Comparison of ENCODE assay signal across 31 cellular contexts in the genomic region with DNA sequence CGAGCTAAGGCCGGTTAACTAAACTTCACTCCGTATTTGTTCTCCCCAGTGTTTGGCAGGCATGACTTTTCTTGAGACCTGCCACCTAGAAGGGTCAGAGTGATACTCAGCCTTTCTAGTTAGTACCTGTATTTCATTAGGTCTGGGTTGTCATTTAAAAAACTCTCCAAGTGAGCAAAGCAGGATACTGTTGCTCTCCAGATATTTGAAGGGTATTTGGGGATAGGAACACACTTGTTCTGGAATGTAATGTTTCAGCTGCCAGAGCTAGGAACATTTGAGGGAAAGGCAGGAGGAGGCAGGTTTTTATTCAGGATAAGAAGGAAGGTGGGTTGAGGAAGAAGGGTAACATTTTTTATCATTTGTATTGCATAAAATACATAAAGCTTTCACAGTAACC.
"Had no signal": no experiment of that assay in that cellular context is flagged by ENCODE, and none has a peak within 500 bp of the region (broad histone marks: within the 10 kb centered on the region; RNA-seq: fewer than 3 reads in every experiment).

No MANE protein-coding gene starts in this region.

- H3K4me3 ChIP-seq: K562, MG63, PC-9 had no signal

- H3K4me3 Mint-ChIP-seq: activated CD8-positive, alpha-beta T cell treated with anti-CD3 and anti-CD28 coated beads for 36 hours; activated naive CD8-positive, alpha-beta T cell treated with anti-CD3 and anti-CD28 coated beads for 36 hours; activated T-cell treated with anti-CD3 and anti-CD28 coated beads, Interleukin-2, amount 50 U/mL, for 72 hours; activated T-helper 17 cell treated with anti-CD3 and anti-CD28 coated beads, Interleukin-2, amount 50 U/mL, for 72 hours had no signal

- H3K27ac Mint-ChIP-seq: activated CD8-positive, alpha-beta T cell treated with anti-CD3 and anti-CD28 coated beads for 36 hours; activated naive CD8-positive, alpha-beta T cell treated with anti-CD3 and anti-CD28 coated beads for 36 hours; activated T-cell treated with anti-CD3 and anti-CD28 coated beads, Interleukin-2, amount 50 U/mL, for 72 hours; activated T-helper 17 cell treated with anti-CD3 and anti-CD28 coated beads, Interleukin-2, amount 50 U/mL, for 72 hours had no signal

- DNase-seq: activated CD4-positive, alpha-beta T cell treated with anti-CD3 and anti-CD28 coated beads for 1 hour; activated CD4-positive, alpha-beta T cell treated with anti-CD3 and anti-CD28 coated beads for 48 hours; activated CD4-positive, CD25-positive, alpha-beta regulatory T cell; activated CD8-positive, alpha-beta T cell treated with anti-CD3 and anti-CD28 coated beads for 36 hours; activated effector memory CD4-positive, alpha-beta T cell treated with anti-CD3 and anti-CD28 coated beads, Interleukin-2, amount 50 U/mL, for 16 hours; activated naive CD4-positive, alpha-beta T cell; activated naive CD4-positive, alpha-beta T cell treated with anti-CD3 and anti-CD28 coated beads, Interleukin-2, amount 50 U/mL, for 16 hours; activated naive CD8-positive, alpha-beta T cell treated with anti-CD3 and anti-CD28 coated beads for 36 hours; activated T-cell treated with anti-CD3 and anti-CD28 coated beads, Interleukin-2, amount 50 U/mL, for 1 hour; activated T-cell treated with anti-CD3 and anti-CD28 coated beads, Interleukin-2, amount 50 U/mL, for 72 hours; amniotic stem cell; aorta; brain microvascular endothelial cell; Karpas-422; MG63; NCI-H1048; NCI-H1436; NCI-H1694; NCI-H2029; NCI-H345; NCI-H524 treated with DMSO at 0.1 percent for 48 hours; NK-92 treated with Interleukin-12 subunit alpha and Interleukin-12 subunit beta, amount 100 ng/mL, for 24 hours; PC-9; Right ventricle myocardium superior; SW 1271; T-helper 1 cell; T1000; WERI-Rb-1 had no signal

- FAIRE-seq: RCC 7860 had no signal

- H3K36me3 ChIP-seq: brain microvascular endothelial cell had no signal

- H3K27me3 Mint-ChIP-seq: activated CD8-positive, alpha-beta T cell treated with anti-CD3 and anti-CD28 coated beads for 36 hours; activated naive CD8-positive, alpha-beta T cell treated with anti-CD3 and anti-CD28 coated beads for 36 hours; activated T-helper 17 cell treated with anti-CD3 and anti-CD28 coated beads, Interleukin-2, amount 50 U/mL, for 72 hours had no signal

- H2AFZ ChIP-seq: PC-9 had no signal

- H3K9me3 Mint-ChIP-seq: activated CD8-positive, alpha-beta T cell treated with anti-CD3 and anti-CD28 coated beads for 36 hours; activated T-cell treated with anti-CD3 and anti-CD28 coated beads, Interleukin-2, amount 50 U/mL, for 72 hours; activated T-helper 17 cell treated with anti-CD3 and anti-CD28 coated beads, Interleukin-2, amount 50 U/mL, for 72 hours had no signal

- H3K4me2 ChIP-seq: PC-9 had no signal

- H3K27me3 ChIP-seq: brain microvascular endothelial cell, MG63 had no signal

- H3K9me3 ChIP-seq: MG63 had no signal

- H3K27ac ChIP-seq: brain microvascular endothelial cell, PC-9, WERI-Rb-1 had no signal
